In genomic region chr6:7008451-7008988, GRCh38 we compare ENCODE assay signal across 31 cellular contexts.
DNase-seq lines count a peak whose midpoint lies in the region; FAIRE-seq and TF ChIP-seq lines count a peak whose summit lies in the region.
"Had no signal": no experiment of that assay in that cellular context is flagged by ENCODE, and none has a peak within 500 bp of the region (broad histone marks: within the 10 kb centered on the region; RNA-seq: fewer than 3 reads in every experiment).

No MANE protein-coding gene starts in this region.

- H3K36me3 Mint-ChIP-seq in neural progenitor cell, result no peaks in the 10 kb centered on the region
- H3K36me3 Mint-ChIP-seq: activated naive CD8-positive, alpha-beta T cell; CD8-positive, alpha-beta memory T cell; naive thymus-derived CD4-positive, alpha-beta T cell had no signal

- H3F3A ChIP-seq in neural progenitor cell (ENCODE audit: low read depth), result peaks cover 9% of the 10 kb centered on the region

- H3K27ac ChIP-seq in breast epithelium, result peak overlapping the region; percentile 69 to 82
- peak overlapping the region; percentile 33 for H3K27ac ChIP-seq in neural progenitor cell
- H3K27ac ChIP-seq in brain microvascular endothelial cell, result no peak overlapping the region
- H3K27ac ChIP-seq: ascending aorta, SJSA1 had no signal

- intact Hi-C loops in breast epithelium (cut with DNase I; ENCODE audit: low total_unique reads), result no loop called here

- no peaks in the 10 kb centered on the region for H3K4me1 Mint-ChIP-seq in neural progenitor cell
- H3K4me1 Mint-ChIP-seq: activated CD4-positive, alpha-beta memory T cell treated with anti-CD3 and anti-CD28 coated beads, Interleukin-2, amount 10 ng/mL, durations not matched to agents 7 days and 5 days; CD8-positive, alpha-beta memory T cell had no signal

- in situ Hi-C loops in brain microvascular endothelial cell (cut with HindIII; ENCODE audit: low pct_ligation_motif_present, low sequenced_read_pairs), result no loop called here

- H3K36me3 ChIP-seq in breast epithelium (no peaks in the 10 kb centered on the region), neural progenitor cell (no peaks in the 10 kb centered on the region), brain microvascular endothelial cell (replicated peaks) (no peaks in the 10 kb centered on the region)
- H3K36me3 ChIP-seq: ascending aorta, BE2C, esophagus squamous epithelium, heart right ventricle, SJSA1 had no signal

- no peaks in the 10 kb centered on the region for H4K20me1 ChIP-seq in neural progenitor cell (ENCODE audit: low read depth)

- H3K9me3 ChIP-seq in breast epithelium (no peaks in the 10 kb centered on the region), neural progenitor cell (ENCODE audit: low read depth) (no peaks in the 10 kb centered on the region)
- H3K9me3 ChIP-seq: ascending aorta, BE2C, esophagus squamous epithelium, heart right ventricle, SJSA1 had no signal

- TF ChIP-seq CTCF in LNCaP clone FGC (IDR thresholded peaks at IDR 0.05; ENCODE audit: control insufficient read depth, extremely low read depth, insufficient read depth) (no peak), breast epithelium (IDR thresholded peaks at IDR 0.05) (no peak), neural progenitor cell (IDR thresholded peaks at IDR 0.05) (no peak), brain microvascular endothelial cell (IDR thresholded peaks at IDR 0.05; ENCODE audit: low read depth, low read length, missing control alignments) (no peak)

- TF ChIP-seq POLR2A in breast epithelium (IDR thresholded peaks at IDR 0.05) (no peak), GM12891 (IDR thresholded peaks at IDR 0.05; ENCODE audit: low read depth, low read length) (no peak)

- H3K4me3 Mint-ChIP-seq in neural progenitor cell, result no peak overlapping the region
- H3K4me3 Mint-ChIP-seq: activated CD4-positive, alpha-beta memory T cell treated with anti-CD3 and anti-CD28 coated beads, Interleukin-2, amount 10 ng/mL, durations not matched to agents 7 days and 5 days; activated naive CD8-positive, alpha-beta T cell; dendritic cell treated with granulocyte-macrophage colony-stimulating factor and Interleukin-4, amounts not matched to agents 40 ng/mL and 50 ng/mL, for 4 days; naive thymus-derived CD4-positive, alpha-beta T cell; stimulated activated naive CD8-positive, alpha-beta T cell treated with anti-CD3 and anti-CD28 coated beads, Interleukin-15, Interleukin-2, amounts not matched to agents 100 ng/mL and 50 ng/mL, for 24 hours had no signal

- H3K27me3 Mint-ChIP-seq in neural progenitor cell (ENCODE audit: insufficient read depth, low read depth), result peaks cover 2% of the 10 kb centered on the region
- H3K27me3 Mint-ChIP-seq: activated naive CD8-positive, alpha-beta T cell; dendritic cell treated with granulocyte-macrophage colony-stimulating factor and Interleukin-4, amounts not matched to agents 40 ng/mL and 50 ng/mL, for 4 days had no signal

- DNase-seq in ELF-1 (ENCODE audit: low read depth, low spot score) (peak; percentile 89), LNCaP clone FGC (ENCODE audit: low read depth) (peak; percentile 13), breast epithelium (ENCODE audit: low spot score in 2 of 2) (no peak), neural progenitor cell (ENCODE audit: low spot score) (peak; percentile 78), NCI-H774 (lab: John Stamatoyannopoulos, UW) (no peak), brain microvascular endothelial cell (no peak), GM12891 (ENCODE audit: insufficient read length, low spot score) (no peak)
- DNase-seq: ACHN; activated CD4-positive, alpha-beta memory T cell treated with anti-CD3 and anti-CD28 coated beads, Interleukin-2, amount 10 ng/mL, durations not matched to agents 7 days and 5 days; activated CD4-positive, alpha-beta T cell treated with anti-CD3 and anti-CD28 coated beads for 1 hour; BE2C; caudate nucleus; CD8-positive, alpha-beta memory T cell; esophagus squamous epithelium; foreskin melanocyte; GDM1; heart right ventricle; Karpas-422; MV-4-11; naive thymus-derived CD4-positive, alpha-beta T cell; NCI-H1694; NCI-H524 treated with DMSO at 0.1 percent for 48 hours; occipital lobe; T-helper 1 cell had no signal

- no peak overlapping the region for H3K27ac Mint-ChIP-seq in neural progenitor cell
- H3K27ac Mint-ChIP-seq: activated CD4-positive, alpha-beta memory T cell treated with anti-CD3 and anti-CD28 coated beads, Interleukin-2, amount 10 ng/mL, durations not matched to agents 7 days and 5 days; activated naive CD8-positive, alpha-beta T cell; CD8-positive, alpha-beta memory T cell; dendritic cell treated with granulocyte-macrophage colony-stimulating factor and Interleukin-4, amounts not matched to agents 40 ng/mL and 50 ng/mL, for 4 days; naive thymus-derived CD4-positive, alpha-beta T cell; stimulated activated naive CD8-positive, alpha-beta T cell treated with anti-CD3 and anti-CD28 coated beads, Interleukin-15, Interleukin-2, amounts not matched to agents 100 ng/mL and 50 ng/mL, for 24 hours had no signal

- H3K4me1 ChIP-seq in breast epithelium (no peaks in the 10 kb centered on the region), neural progenitor cell (peaks cover 14% of the 10 kb centered on the region)
- H3K4me1 ChIP-seq: ascending aorta, BE2C, heart right ventricle, SJSA1 had no signal

- no peaks in the 10 kb centered on the region for H3K9me3 Mint-ChIP-seq in neural progenitor cell
- H3K9me3 Mint-ChIP-seq: activated CD4-positive, alpha-beta memory T cell treated with anti-CD3 and anti-CD28 coated beads, Interleukin-2, amount 10 ng/mL, durations not matched to agents 7 days and 5 days; dendritic cell treated with granulocyte-macrophage colony-stimulating factor and Interleukin-4, amounts not matched to agents 40 ng/mL and 50 ng/mL, for 4 days; stimulated activated naive CD8-positive, alpha-beta T cell treated with anti-CD3 and anti-CD28 coated beads, Interleukin-15, Interleukin-2, amounts not matched to agents 100 ng/mL and 50 ng/mL, for 24 hours had no signal

- no peaks in the 10 kb centered on the region for H3K27me3 ChIP-seq in breast epithelium
- no peaks in the 10 kb centered on the region for H3K27me3 ChIP-seq in neural progenitor cell
- H3K27me3 ChIP-seq in brain microvascular endothelial cell (replicated peaks), result no peaks in the 10 kb centered on the region
- H3K27me3 ChIP-seq: ascending aorta, BE2C, esophagus squamous epithelium, heart right ventricle, SJSA1 had no signal

- no peak for FAIRE-seq in GM12891 (lab: Jason Lieb, UNC)
- FAIRE-seq: GM18507, TTC549 had no signal

- H3K79me2 ChIP-seq in neural progenitor cell (ENCODE audit: low read depth), result no peaks in the 10 kb centered on the region

- peak overlapping the region; percentile 44 for H3K4me2 ChIP-seq in neural progenitor cell

- peak overlapping the region; percentile 28 for H2AFZ ChIP-seq in neural progenitor cell (replicated peaks)

- no peak overlapping the region for H3K4me3 ChIP-seq in LNCaP clone FGC (ENCODE audit: low read depth, low read length)
- H3K4me3 ChIP-seq in breast epithelium, result no peak overlapping the region
- H3K4me3 ChIP-seq in neural progenitor cell, result no peak overlapping the region
- H3K4me3 ChIP-seq in brain microvascular endothelial cell (ENCODE audit: low read depth, low read length), result no peak overlapping the region
- H3K4me3 ChIP-seq: ascending aorta, esophagus squamous epithelium, heart right ventricle, SJSA1 had no signal

- no peak overlapping the region for H3K9ac ChIP-seq in neural progenitor cell

TF ChIP-seq in GM12891, 5 proteins besides CTCF, POLR2A, EP300 and RAD21:
- TF ChIP-seq POLR2AphosphoS5 (IDR thresholded peaks at IDR 0.05; ENCODE audit: low read depth, low read length) (no peak), PAX5 (IDR thresholded peaks at IDR 0.05; ENCODE audit: insufficient read depth, low read length, severe bottlenecking) (no peak), TAF1 (IDR thresholded peaks at IDR 0.05; ENCODE audit: low read depth, low read length) (no peak), POU2F2 (IDR thresholded peaks at IDR 0.05; ENCODE audit: low read depth, low read length) (no peak), SPI1 (IDR thresholded peaks at IDR 0.05; ENCODE audit: low read depth, low read length) (no peak)

Comparison
In these comparisons a context has a peak if more than half of its experiments do, and no peak if none do; other contexts are left out.
1. DNase-seq: peak in ELF-1 (single experiment), LNCaP clone FGC (single experiment) and neural progenitor cell (single experiment); none in breast epithelium (0 of 2), NCI-H774 (single experiment), brain microvascular endothelial cell (single experiment) and GM12891 (single experiment).